In genomic region chr9:131812116-131812790, GRCh38 we compare ENCODE assay signal across 25 cellular contexts.
"Had no signal": no experiment of that assay in that cellular context is flagged by ENCODE, and none has a peak within 500 bp of the region (broad histone marks: within the 10 kb centered on the region; RNA-seq: fewer than 3 reads in every experiment).

No MANE protein-coding gene starts in this region.

- H2AFZ ChIP-seq: parathyroid adenoma had no signal

- H3K36me3 Mint-ChIP-seq: naive thymus-derived CD4-positive, alpha-beta T cell had no signal

- H3K4me3 Mint-ChIP-seq: naive thymus-derived CD4-positive, alpha-beta T cell had no signal

- ATAC-seq: gastrocnemius medialis; heart right ventricle; left lobe of liver; naive thymus-derived CD4-positive, alpha-beta T cell; psoas muscle; sciatic nerve had no signal

- H3K9me3 ChIP-seq: esophagus muscularis mucosa, gastrocnemius medialis, heart right ventricle, psoas muscle had no signal

- H3K9me3 Mint-ChIP-seq: nephron progenitor cell had no signal

- H3K79me2 ChIP-seq: parathyroid adenoma had no signal

- H3K27ac ChIP-seq: dorsolateral prefrontal cortex, epithelial cell of prostate, esophagus muscularis mucosa, gastrocnemius medialis, heart right ventricle, parathyroid adenoma, psoas muscle, skin epidermis had no signal

- H3K36me3 ChIP-seq: esophagus muscularis mucosa, gastrocnemius medialis, heart right ventricle had no signal

- H3K4me3 ChIP-seq: dorsolateral prefrontal cortex, esophagus muscularis mucosa, gastrocnemius medialis, heart right ventricle, psoas muscle, skin epidermis had no signal

- H3K27ac Mint-ChIP-seq: naive thymus-derived CD4-positive, alpha-beta T cell; nephron progenitor cell had no signal

- H3K4me1 ChIP-seq: gastrocnemius medialis, heart right ventricle, parathyroid adenoma, psoas muscle had no signal

- DNase-seq: cerebellar nuclear complex; cortex of kidney; effector memory CD4-positive, alpha-beta T cell; gastrocnemius medialis; heart right ventricle; hypothalamus; kidney glomerular epithelial cell; mammary epithelial cell; naive thymus-derived CD4-positive, alpha-beta T cell; nephron progenitor cell; nucleus accumbens; psoas muscle; retina; stimulated activated CD4-positive, alpha-beta T cell treated with anti-CD3 and anti-CD28 coated beads, Interleukin-2, amount 100 ng/mL, for 24 hours; stimulated activated CD4-positive, alpha-beta T cell treated with anti-CD3 and anti-CD28 coated beads, Interleukin-4, amount 100 ng/mL, for 4 hours; stimulated activated naive CD4-positive, alpha-beta T cell; trophoblast cell had no signal

- FAIRE-seq: islet of Langerhans had no signal

- H3K9ac ChIP-seq: parathyroid adenoma had no signal
